In the genomic region with DNA sequence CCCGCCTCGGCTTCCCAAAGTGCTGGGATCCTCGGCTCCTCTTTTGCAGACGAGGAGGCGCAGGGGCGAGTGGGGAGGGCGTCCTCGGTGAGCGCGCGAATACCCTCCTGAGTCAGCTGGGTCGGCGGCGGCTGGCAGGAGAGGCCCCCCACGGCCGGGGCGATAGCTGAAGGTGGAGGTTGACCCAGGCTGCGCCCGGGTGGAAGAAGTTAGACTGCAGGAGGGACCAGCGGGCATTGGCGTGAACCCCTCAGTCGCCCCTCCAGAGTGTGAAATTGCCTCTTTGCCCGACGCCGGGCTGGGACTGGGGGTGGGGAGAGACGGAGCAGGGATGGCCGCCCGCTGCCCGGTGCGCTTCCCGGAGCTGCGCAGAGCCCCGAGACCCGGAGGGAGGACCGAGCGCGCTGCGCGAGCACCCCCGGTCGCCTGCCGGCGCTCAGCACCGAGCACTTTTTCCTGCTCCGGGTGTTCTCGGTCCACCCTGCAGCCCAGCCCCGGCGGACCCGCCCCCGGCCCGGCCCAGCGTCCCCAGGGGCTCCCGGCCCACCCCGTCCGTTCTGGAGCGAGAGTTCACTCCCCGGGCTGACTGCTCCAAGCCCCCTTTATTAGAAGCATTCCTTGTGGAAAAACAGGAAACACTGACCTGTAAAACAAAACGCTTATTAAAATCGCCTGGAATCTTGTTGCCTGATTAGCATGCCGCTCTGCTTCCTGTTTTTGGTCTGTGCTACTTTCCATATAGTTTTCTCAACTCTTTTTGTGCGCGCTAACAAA, we compare ENCODE assay signal across 8 cellular contexts.
DNase-seq lines count a peak whose midpoint lies in the region; ATAC-seq and TF ChIP-seq lines count a peak whose summit lies in the region.

No MANE protein-coding gene starts in this region.

- H3K4me3 ChIP-seq in astrocyte of the cerebellum (ENCODE audit: low read depth, low read length) = peak overlapping the region; percentile 41
- H3K4me3 ChIP-seq in iPS-11a (ENCODE audit: low read depth, low read length) = peak overlapping the region; percentile 63
- H3K4me3 ChIP-seq in skin epidermis = peak overlapping the region; percentile 24 to 41 (median 32)

- H3K27ac ChIP-seq in skin epidermis = peak overlapping the region in 15 of 21 experiments; percentile 2 to 73 (median 53)

- ATAC-seq in HG02970 (IDR thresholded peaks at IDR 0.05; ENCODE audit: low FRiP score, unreplicated experiment) (no peak), HG03280 (IDR thresholded peaks at IDR 0.05; ENCODE audit: unreplicated experiment) (no peak)

- in situ Hi-C loops in astrocyte of the cerebellum (cut with HindIII; ENCODE audit: low sequenced_read_pairs) = no loop called here

- peak; percentile 16 for TF ChIP-seq CTCF in astrocyte of the cerebellum (IDR thresholded peaks at IDR 0.05; ENCODE audit: low read depth, low read length, missing control alignments)

- DNase-seq in D341Med (ENCODE audit: low spot score) (peak; percentile 72), NCI-H526 treated with DMSO at 0.1 percent for 48 hours (lab: John Stamatoyannopoulos, UW) (peak; percentile 40), astrocyte of the cerebellum (ENCODE audit: low read depth) (no peak), middle frontal gyrus (ENCODE audit: extremely low spot score, low spot score) (no peak)

Comparison
In these comparisons a context has a peak if more than half of its experiments do, and no peak if none do; other contexts are left out.
1. DNase-seq: peak in D341Med (single experiment) and NCI-H526 treated with DMSO at 0.1 percent for 48 hours (single experiment); none in astrocyte of the cerebellum (single experiment) and middle frontal gyrus (single experiment).
2. Peak in every context shown above with its lines, with median percentiles within 50 percentile points of each other: H3K4me3 ChIP-seq.